In genomic region chr4:3786196-3786869, GRCh38 we compare ENCODE assay signal across 13 cellular contexts. TPM values are rescaled to one million over a fixed set of nuclear protein-coding genes. Genes with fewer than 3 reads are reported as not detected.
A peak's percentile ranks its signal among the peaks of the same experiment; 100 is the strongest.
DNase-seq lines count a peak whose midpoint lies in the region; ATAC-seq and TF ChIP-seq lines count a peak whose summit lies in the region.
"Had no signal": no experiment of that assay in that cellular context is flagged by ENCODE, and none has a peak within 500 bp of the region (broad histone marks: within the 10 kb centered on the region; RNA-seq: fewer than 3 reads in every experiment).

No MANE protein-coding gene starts in this region.

- TF ChIP-seq POLR2A in HCT116 (IDR thresholded peaks at IDR 0.05; ENCODE audit: borderline replicate concordance, extremely low read depth, insufficient read depth, insufficient read length) (no peak), heart left ventricle (IDR thresholded peaks at IDR 0.05) (no peak)

- H3K27ac ChIP-seq in HCT116 (ENCODE audit: low read depth, low read length) (no peak overlapping the region; the same call in 1 of the 2 replicates), heart left ventricle (no peak overlapping the region), psoas muscle (no peak overlapping the region)

- BruUV-seq in HCT116 (replicated peaks; lab: Mats Ljungman, UMichigan), result no TSS peak

- no peaks in the 10 kb centered on the region for H3K27me3 ChIP-seq in HCT116 (ENCODE audit: insufficient read depth, low read length)
- H3K27me3 ChIP-seq in heart left ventricle, result peaks cover 0 to 33% (median 14%) of the 10 kb centered on the region in 9 donors
- H3K27me3 ChIP-seq in psoas muscle (ENCODE audit: insufficient read depth in 3 of 3, low read length in 2 of 3), result peaks cover 0 to 37% (median 9%) of the 10 kb centered on the region in 3 donors

- TF ChIP-seq RAD21 in HCT116 (IDR thresholded peaks at IDR 0.05; ENCODE audit: low read depth), result no peak

- H3K9ac ChIP-seq in HCT116 (ENCODE audit: low read length), result no peak overlapping the region

- ATAC-seq in HCT116 (peak; percentile 37; the same call in 1 of the 2 replicates), heart left ventricle (peak; percentile 43 to 76 (median 68)), psoas muscle (peak in 3 of 4 donors; percentile 47 to 66 (median 56)), GM21447 (IDR thresholded peaks at IDR 0.05; ENCODE audit: unreplicated experiment) (no peak), esophagus mucosa (no peak)
- ATAC-seq: stimulated activated memory B cell treated with anti-CD40 and anti-IgM and Interleukin-4, amounts not matched to agents 10 μg/mL and 1 μg/mL and 100 μg/mL, for 72 hours had no signal

- H2AFZ ChIP-seq in HCT116 (ENCODE audit: low read depth, low read length, poor library complexity, severe bottlenecking), result no peak overlapping the region

- H3K79me2 ChIP-seq in HCT116 (ENCODE audit: insufficient read depth, low read length), result no peaks in the 10 kb centered on the region

- RAD21 ChIA-PET in HCT116 (lab: Charles Lee; ENCODE audit: low non-redundant PET in 1 of 2, low total read pairs in 2 of 2, uncharacterized antibody in 2 of 2, unreplicated experiment in 2 of 2), result interaction anchor here in 1 of 2 experiments (1.0 kb wide), 1 partner anchor 21 kb away, joined by 3 read pairs; no protein-coding TSS in a partner anchor

- no peak for DNase-seq in HCT116 (ENCODE audit: low read depth, low spot score)
- DNase-seq in NCI-H69 (lab: John Stamatoyannopoulos, UW), result peak; percentile 41
- DNase-seq in heart left ventricle, result peak in 2 of 5 donors; percentile 40 to 53
- DNase-seq in psoas muscle, result no peak
- DNase-seq in RKO (ENCODE audit: low spot score), result no peak
- DNase-seq: activated CD4-positive, alpha-beta T cell treated with anti-CD3 and anti-CD28 coated beads for 1 hour; activated naive CD4-positive, alpha-beta T cell; GF-D8; glutamatergic neuron; GOT3 had no signal

- H3K36me3 ChIP-seq in HCT116 (ENCODE audit: control insufficient read depth in 1 of 2, insufficient read depth in 2 of 2, low read length in 2 of 2) (no peaks in the 10 kb centered on the region), heart left ventricle (no peaks in the 10 kb centered on the region), psoas muscle (ENCODE audit: insufficient read depth in 1 of 2, low read depth in 1 of 2) (no peaks in the 10 kb centered on the region)

- H3K4me3 ChIP-seq in HCT116 (replicated peaks in 1 of 2; ENCODE audit: low read depth in 1 of 2, low read length in 2 of 2), result no peak overlapping the region
- no peak overlapping the region for H3K4me3 ChIP-seq in heart left ventricle
- H3K4me3 ChIP-seq in psoas muscle, result no peak overlapping the region

- POLR2A ChIA-PET in HCT116 (lab: Charles Lee), result interaction anchor here (1.5 kb wide), 1 partner anchor 21 kb away, joined by 4 read pairs; no protein-coding TSS in a partner anchor

- CTCF ChIA-PET in HCT116 (lab: Charles Lee), result interaction anchor here (0.7 to 1.2 kb wide), 3 partner anchors 21 to 156 kb away, joined by 3 to 4 read pairs (median 3); no protein-coding TSS in a partner anchor

- no peaks in the 10 kb centered on the region for H3K9me2 ChIP-seq in HCT116 (ENCODE audit: insufficient read depth)

- intact Hi-C loops in HCT116 (cut with micrococcal nuclease), result no loop called here
- intact Hi-C loops in heart left ventricle (cut with DNase I), result loop anchor here in 1 of 10 donors (10.0 kb wide), 1 partner anchor 88 kb away; no protein-coding TSS in a partner anchor
- intact Hi-C loops in psoas muscle (cut with DNase I), result no loop called here

- no peaks in the 10 kb centered on the region for H4K20me1 ChIP-seq in HCT116 (ENCODE audit: insufficient read depth)

- H3K4me2 ChIP-seq in HCT116 (ENCODE audit: low read length), result peak overlapping the region; percentile 33; the same call in 1 of the 2 replicates

- 63 to 72% (median 67%) methylated on average over 10 to 13 of the region's 13 CpGs for WGBS in heart left ventricle, 4 donors
- 39 to 55% (median 41%) methylated on average over 11 to 13 of the region's 13 CpGs for WGBS in psoas muscle, 3 donors

- H3K9me3 ChIP-seq in HCT116 (ENCODE audit: control insufficient read depth in 1 of 2, insufficient read depth in 1 of 2, low read depth in 1 of 2, low read length in 2 of 2) (no peaks in the 10 kb centered on the region), heart left ventricle (no peaks in the 10 kb centered on the region), psoas muscle (no peaks in the 10 kb centered on the region)

- TF ChIP-seq CTCF in HCT116 (IDR thresholded peaks at IDR 0.05 in 2 of 3, conservative IDR thresholded peaks at IDR 0.05 in 1 of 3; ENCODE audit: borderline replicate concordance in 1 of 3, insufficient read depth in 1 of 3, low read depth in 2 of 3, low read length in 2 of 3), result peak in 2 of 3 experiments; percentile 17 to 28; a peak in 2 of 6 replicates
- peak in 5 of 12 donors; percentile 10 to 37 (median 25) for TF ChIP-seq CTCF in heart left ventricle (IDR thresholded peaks at IDR 0.05)
- no peak for TF ChIP-seq CTCF in psoas muscle (IDR thresholded peaks at IDR 0.05)

- H3K4me1 ChIP-seq in HCT116 (ENCODE audit: control insufficient read depth in 1 of 2, insufficient read depth in 2 of 2, low read length in 2 of 2) (peaks cover 47 to 53% of the 10 kb centered on the region in 2 experiments), heart left ventricle (no peaks in the 10 kb centered on the region), psoas muscle (no peaks in the 10 kb centered on the region)

TF ChIP-seq in HCT116, 20 proteins besides CTCF, POLR2A, EP300 and RAD21:
- TF ChIP-seq ZFX (IDR thresholded peaks at IDR 0.05), result no peak
- no peak for TF ChIP-seq MAX (IDR thresholded peaks at IDR 0.05)
- no peak for TF ChIP-seq TCF7L2 (IDR thresholded peaks at IDR 0.05; ENCODE audit: borderline replicate concordance, extremely low read depth, insufficient read depth, insufficient read length)
- TF ChIP-seq ZBTB33 (IDR thresholded peaks at IDR 0.05; ENCODE audit: extremely low read depth, insufficient replicate concordance, low read length), result no peak
- no peak for TF ChIP-seq JUND (IDR thresholded peaks at IDR 0.05)
- no peak for TF ChIP-seq FOSL1 (IDR thresholded peaks at IDR 0.05; ENCODE audit: low read depth)
- no peak for TF ChIP-seq EGR1 (IDR thresholded peaks at IDR 0.05; ENCODE audit: low read depth)
- no peak for TF ChIP-seq ZNF274 (IDR thresholded peaks at IDR 0.05; ENCODE audit: low read depth, low read length)

RNA-seq across cellular contexts. Expression of gene ADRA2C, which starts 20.1 kb away (rescaled TPM):
- 28.1 TPM for total RNA-seq in HCT116 (2021; ENCODE audit: unreplicated experiment)
- 17.9 and 24.0 TPM in 2 replicates for polyA plus RNA-seq in HCT116 (2012)
- total RNA-seq in heart left ventricle, result 1 to 10 TPM; 3.4 to 7.7 (median 5.6) TPM
- 1 to 10 TPM; 3.9 to 4.2 TPM for polyA plus RNA-seq in heart left ventricle
- total RNA-seq in psoas muscle, result 1 to 10 TPM; 3.5 to 5.0 (median 4.4) TPM
- 1 to 10 TPM; 1.8 to 3.8 (median 2.0) TPM for polyA plus RNA-seq in psoas muscle
- 0.60 TPM for total RNA-seq in esophagus mucosa

Comparison
In these comparisons a context has a peak if more than half of its experiments do, and no peak if none do; other contexts are left out.
1. ATAC-seq: peak in HCT116 (single experiment), heart left ventricle (4 of 4) and psoas muscle (3 of 4); none in GM21447 (single experiment) and esophagus mucosa (single experiment).